1 cellular context compared by ENCODE assay signal in genomic region chr3:50212971-50213370, GRCh38.
TF ChIP-seq lines count a peak whose summit lies in the region.

No MANE protein-coding gene starts in this region.

TF ChIP-seq in H1, 55 proteins besides CTCF, POLR2A, EP300 and RAD21:
- TF ChIP-seq PHF8 (conservative IDR thresholded peaks at IDR 0.05; ENCODE audit: low read depth, low read length) (no peak), POLR2AphosphoS5 (IDR thresholded peaks at IDR 0.05; ENCODE audit: low read depth, low read length) (no peak), TAF7 (optimal IDR thresholded peaks at IDR 0.05; ENCODE audit: borderline replicate concordance, low read depth, low read length) (no peak), RBBP5 (IDR thresholded peaks at IDR 0.05; ENCODE audit: borderline replicate concordance, low read depth, low read length) (no peak), FOSL1 (IDR thresholded peaks at IDR 0.05; ENCODE audit: insufficient read depth, low read depth, low read length) (no peak), SIN3A (conservative IDR thresholded peaks at IDR 0.05 in 1 of 2, IDR thresholded peaks at IDR 0.05 in 1 of 2; ENCODE audit: low read depth in 1 of 2, low read length in 2 of 2) (no peak), TBP (IDR thresholded peaks at IDR 0.05; ENCODE audit: low read depth, low read length) (no peak), GTF2F1 (IDR thresholded peaks at IDR 0.05; ENCODE audit: borderline replicate concordance, low read depth, low read length) (no peak), RXRA (IDR thresholded peaks at IDR 0.05; ENCODE audit: insufficient read depth, low read depth, low read length) (no peak), CREB1 (IDR thresholded peaks at IDR 0.05) (no peak)
